8 cellular contexts compared by ENCODE assay signal in the genomic region with DNA sequence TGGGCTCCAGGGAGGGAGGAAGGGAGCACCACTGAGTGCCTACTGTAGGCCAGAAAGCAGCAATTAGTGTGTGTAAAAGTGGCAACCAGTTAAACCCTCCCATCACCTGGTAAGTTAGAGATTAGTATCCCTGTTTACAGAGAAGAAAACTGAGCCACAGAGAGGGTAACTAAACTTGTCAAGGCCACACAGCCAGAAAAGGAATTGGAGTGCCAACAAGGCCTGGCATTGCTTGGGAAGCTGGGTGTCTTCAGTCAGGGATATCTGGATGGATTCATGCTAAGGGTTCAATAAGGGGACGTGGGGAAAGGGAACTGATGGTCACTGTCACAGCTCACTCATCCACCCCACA. TPM values are rescaled to one million over a fixed set of nuclear protein-coding genes. Genes with fewer than 3 reads are reported as not detected.
DNase-seq lines count a peak whose midpoint lies in the region; ATAC-seq and TF ChIP-seq lines count a peak whose summit lies in the region.

No MANE protein-coding gene starts in this region.

- POLR2A ChIA-PET in Panc1 (lab: Charles Lee), result no interaction called here

- H3K4me3 ChIP-seq in Panc1 (ENCODE audit: low read depth in 2 of 2, low read length in 2 of 2), result peak overlapping the region; percentile 53 to 88
- H3K4me3 ChIP-seq in parathyroid adenoma (ENCODE audit: low read depth, low read length), result peak overlapping the region; percentile 84

- H3K79me2 ChIP-seq in parathyroid adenoma, result no peaks in the 10 kb centered on the region

- peaks cover 12% of the 10 kb centered on the region for H3K36me3 Mint-ChIP-seq in effector memory CD8-positive, alpha-beta T cell (ENCODE audit: insufficient read depth)

- DNase-seq in D341Med (ENCODE audit: low spot score), result peak; percentile 2
- no peak for DNase-seq in Panc1 (ENCODE audit: low read depth, low spot score)
- DNase-seq in effector memory CD8-positive, alpha-beta T cell, result no peak
- no peak for DNase-seq in COLO668 (lab: John Stamatoyannopoulos, UW; ENCODE audit: unreplicated experiment)
- DNase-seq in central memory CD4-positive, alpha-beta T cell, result no peak
- DNase-seq in NOMO-1 (lab: John Stamatoyannopoulos, UW; ENCODE audit: unreplicated experiment in 2 of 2), result no peak

- ATAC-seq in Panc1, result no peak
- no peak for ATAC-seq in effector memory CD8-positive, alpha-beta T cell (replicated peaks)
- ATAC-seq in GM18909 (IDR thresholded peaks at IDR 0.05; ENCODE audit: poor library complexity, unreplicated experiment), result no peak

- peak overlapping the region; percentile 96 for H3K27ac Mint-ChIP-seq in effector memory CD8-positive, alpha-beta T cell

- H3K27me3 ChIP-seq in Panc1 (ENCODE audit: control insufficient read depth, insufficient read depth, low read length) (no peaks in the 10 kb centered on the region), parathyroid adenoma (ENCODE audit: control insufficient read depth, insufficient read depth, low read length) (no peaks in the 10 kb centered on the region)

- H3K36me3 ChIP-seq in Panc1 (ENCODE audit: control insufficient read depth, insufficient read depth, low read length), result no peaks in the 10 kb centered on the region
- H3K36me3 ChIP-seq in parathyroid adenoma (ENCODE audit: control insufficient read depth, insufficient read depth, low read length), result no peaks in the 10 kb centered on the region

- no TSS peak for BruUV-seq in Panc1 (replicated peaks; lab: Mats Ljungman, UMichigan)

- CTCF ChIA-PET in Panc1 (lab: Charles Lee), result interaction anchor here (1.9 kb wide), 1 partner anchor 25 kb away, joined by 14 read pairs; no protein-coding TSS in a partner anchor

- no peaks in the 10 kb centered on the region for H3K9me3 Mint-ChIP-seq in effector memory CD8-positive, alpha-beta T cell

- no peak for TF ChIP-seq CTCF in Panc1 (IDR thresholded peaks at IDR 0.05)
- TF ChIP-seq CTCF in parathyroid adenoma (IDR thresholded peaks at IDR 0.05), result no peak

- H3K27ac ChIP-seq in Panc1 (ENCODE audit: low read length) (peak overlapping the region; percentile 86), parathyroid adenoma (no peak overlapping the region)

- 0 out of 2 replicates have a peak, but pooled peaks cover 15% of the 10 kb centered on the region for H3K4me1 ChIP-seq in Panc1 (ENCODE audit: control insufficient read depth, insufficient read depth, low read length)
- no peaks in the 10 kb centered on the region for H3K4me1 ChIP-seq in parathyroid adenoma

- peak overlapping the region; percentile 97 for H3K4me2 ChIP-seq in parathyroid adenoma (ENCODE audit: low read length)

- intact Hi-C loops in Panc1 (cut with micrococcal nuclease; ENCODE audit: unreplicated experiment), result loop anchor here (10.0 kb wide), 1 partner anchor 223 kb away; no protein-coding TSS in a partner anchor

- H3K9me3 ChIP-seq in Panc1 (ENCODE audit: control insufficient read depth, insufficient read depth, low read depth, low read length) (no peaks in the 10 kb centered on the region), parathyroid adenoma (ENCODE audit: control insufficient read depth, low read length) (no peaks in the 10 kb centered on the region)

- no peak overlapping the region for H2AFZ ChIP-seq in parathyroid adenoma

- H3K4me3 Mint-ChIP-seq in effector memory CD8-positive, alpha-beta T cell, result peak overlapping the region; percentile 87 to 88

- H3K27me3 Mint-ChIP-seq in effector memory CD8-positive, alpha-beta T cell, result peaks cover 0 to 10% of the 10 kb centered on the region in 2 donors

- in situ Hi-C loops in Panc1 (cut with HindIII; ENCODE audit: low pct_unique_long_range_greater_than_20kb, low sequenced_read_pairs), result no loop called here

- H3K9ac ChIP-seq in parathyroid adenoma, result no peak overlapping the region

- peaks cover 8 to 14% of the 10 kb centered on the region in 2 donors for H3K4me1 Mint-ChIP-seq in effector memory CD8-positive, alpha-beta T cell (ENCODE audit: low read depth in 2 of 2)

RNA-seq across cellular contexts. Expression of a gene that starts 23.6 kb away (rescaled TPM):
- 34.8 TPM for total RNA-seq in Panc1 (2021; ENCODE audit: unreplicated experiment)
- polyA plus RNA-seq in Panc1 (2012; ENCODE audit: insufficient read length), result 31.5 TPM

RNA-seq across cellular contexts. Expression of a gene that starts 28.1 kb away (rescaled TPM):
- 0.54 TPM for total RNA-seq in Panc1 (2021; ENCODE audit: unreplicated experiment)
- 0.22 TPM for polyA plus RNA-seq in Panc1 (2012; ENCODE audit: insufficient read length)
